Comparison of ENCODE assay signal across 10 cellular contexts in the genomic region with DNA sequence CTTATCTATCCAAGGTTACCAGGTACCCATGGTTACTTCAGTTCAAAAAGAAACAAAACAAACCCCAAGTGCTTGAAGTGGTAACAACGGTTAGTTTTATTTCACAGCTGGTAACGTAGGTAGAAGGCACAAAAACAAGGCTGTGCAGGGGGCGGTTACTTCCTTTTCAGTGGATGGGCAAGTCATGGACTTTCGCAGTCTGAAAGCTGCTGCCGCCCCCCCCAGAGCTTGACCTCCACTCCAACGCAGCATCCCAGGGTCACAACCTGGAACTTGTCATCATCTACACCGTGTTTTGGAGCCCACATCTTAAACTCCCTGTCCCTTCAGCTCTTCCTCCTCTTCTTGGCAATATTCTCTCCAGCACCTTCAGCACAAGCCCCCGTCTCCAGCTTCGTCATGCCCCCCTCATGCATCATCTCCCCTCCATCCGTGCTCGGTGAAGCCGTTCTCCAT.
DNase-seq lines count a peak whose midpoint lies in the region; ATAC-seq lines count a peak whose summit lies in the region.
"Had no signal": no experiment of that assay in that cellular context is flagged by ENCODE, and none has a peak within 500 bp of the region (broad histone marks: within the 10 kb centered on the region; RNA-seq: fewer than 3 reads in every experiment).

No MANE protein-coding gene starts in this region.

- H3K23ac ChIP-seq in neuronal stem cell (ENCODE audit: low read depth, low read length, poor library complexity) = no peak overlapping the region

- WGBS in GM23248 (ENCODE audit: low coverage in 1 of 2, low lambda C conversion rate in 2 of 2, missing lambda C conversion rate in 2 of 2), 2 experiments = 84 to 86% methylated on average over 12 of the region's 12 CpGs
- WGBS in neuronal stem cell (ENCODE audit: extremely low coverage in 2 of 2, insufficient read length in 2 of 2, insufficient replicate concordance in 1 of 2), 2 donors = no CpG with 5 or more reads among the region's 12 CpGs

- H4K8ac ChIP-seq in neuronal stem cell (ENCODE audit: low read depth, low read length) = no peak overlapping the region

- H3F3A ChIP-seq in GM23248 (ENCODE audit: insufficient read depth) = peaks cover 32% of the 10 kb centered on the region; the same call in 1 of the 2 replicates

- no peaks in the 10 kb centered on the region for H3K36me3 ChIP-seq in endocrine pancreas (ENCODE audit: control insufficient read depth, insufficient read depth, low read length)
- H3K36me3 ChIP-seq in GM23248 (ENCODE audit: low read depth) = no peaks in the 10 kb centered on the region
- no peaks in the 10 kb centered on the region for H3K36me3 ChIP-seq in neuronal stem cell (replicated peaks in 1 of 2; ENCODE audit: control insufficient read depth in 2 of 2, insufficient read depth in 2 of 2, low read length in 2 of 2)

- H3K9ac ChIP-seq in endocrine pancreas (ENCODE audit: control insufficient read depth, insufficient read depth, low read length) (peak overlapping the region; percentile 26), GM23248 (no peak overlapping the region), neuronal stem cell (ENCODE audit: low read depth, low read length, poor library complexity) (no peak overlapping the region)

- no peaks in the 10 kb centered on the region for H3K79me1 ChIP-seq in neuronal stem cell (ENCODE audit: low read depth, low read length)

- no peaks in the 10 kb centered on the region for H3K9me2 ChIP-seq in GM23248 (ENCODE audit: insufficient read depth)

- no peak overlapping the region for H2BK15ac ChIP-seq in neuronal stem cell (ENCODE audit: low read length)

- H4K91ac ChIP-seq in neuronal stem cell (ENCODE audit: low read depth, low read length, poor library complexity) = no peak overlapping the region

- in situ Hi-C loops in GM23248 (cut with MboI) = no loop called here

- no peak overlapping the region for H3K14ac ChIP-seq in neuronal stem cell (ENCODE audit: low read length)

- H3K4me3 ChIP-seq in endocrine pancreas (ENCODE audit: control insufficient read depth, insufficient read depth, low read length) = no peak overlapping the region
- no peak overlapping the region for H3K4me3 ChIP-seq in GM23248
- H3K4me3 ChIP-seq in neuronal stem cell (ENCODE audit: low read length in 2 of 2) = no peak overlapping the region

- peak; percentile 28 for ATAC-seq in stimulated activated naive CD8-positive, alpha-beta T cell treated with anti-CD3 and anti-CD28 coated beads, Interleukin-15, Interleukin-2, amounts not matched to agents 100 U/mL and 50 U/mL, for 24 hours
- no peak for ATAC-seq in GM21529 (IDR thresholded peaks at IDR 0.05; ENCODE audit: unreplicated experiment)

- no peak overlapping the region for H3K18ac ChIP-seq in neuronal stem cell (ENCODE audit: low read length)

- H3K9me3 ChIP-seq in endocrine pancreas (ENCODE audit: control insufficient read depth, low read length) = no peaks in the 10 kb centered on the region
- no peaks in the 10 kb centered on the region for H3K9me3 ChIP-seq in GM23248 (ENCODE audit: low read depth)
- peaks cover 0 to 1% of the 10 kb centered on the region in 2 donors for H3K9me3 ChIP-seq in neuronal stem cell (replicated peaks in 1 of 2; ENCODE audit: control insufficient read depth in 2 of 2, insufficient read depth in 1 of 2, low read depth in 1 of 2, low read length in 2 of 2)

- H3K79me2 ChIP-seq in GM23248 (ENCODE audit: insufficient read depth) = no peaks in the 10 kb centered on the region

- no peak overlapping the region for H2BK12ac ChIP-seq in neuronal stem cell (ENCODE audit: low read length)

- H2BK120ac ChIP-seq in neuronal stem cell (ENCODE audit: low read depth, low read length) = no peak overlapping the region

- no peak overlapping the region for H3K4me2 ChIP-seq in GM23248 (ENCODE audit: unreplicated experiment)
- no peak overlapping the region for H3K4me2 ChIP-seq in neuronal stem cell (ENCODE audit: insufficient read depth, low read length, poor library complexity, severe bottlenecking)

- H3K27ac ChIP-seq in GM23248 = no peak overlapping the region
- no peak overlapping the region for H3K27ac ChIP-seq in neuronal stem cell (replicated peaks; ENCODE audit: low read length)

- H2BK5ac ChIP-seq in neuronal stem cell (ENCODE audit: low read length) = no peak overlapping the region

- H2AFZ ChIP-seq in GM23248 (no peak overlapping the region), neuronal stem cell (ENCODE audit: low read length) (no peak overlapping the region)

- H3K4me1 ChIP-seq in endocrine pancreas (ENCODE audit: control insufficient read depth, insufficient read depth, low read length) (no peaks in the 10 kb centered on the region), GM23248 (ENCODE audit: insufficient read depth) (peaks cover 39% of the 10 kb centered on the region), neuronal stem cell (ENCODE audit: control insufficient read depth in 2 of 2, insufficient read depth in 1 of 2, low read depth in 1 of 2, low read length in 2 of 2) (no peaks in the 10 kb centered on the region)

- H3K4ac ChIP-seq in neuronal stem cell (ENCODE audit: low read length) = no peak overlapping the region

- H4K20me1 ChIP-seq in GM23248 (ENCODE audit: insufficient read depth) = no peaks in the 10 kb centered on the region

- H2AK5ac ChIP-seq in neuronal stem cell (ENCODE audit: low read depth, low read length) = no peak overlapping the region

- DNase-seq in DMS53 (lab: John Stamatoyannopoulos, UW) (peak; percentile 70), DMS53 treated with DMSO at 0.1 percent for 48 hours (lab: John Stamatoyannopoulos, UW; ENCODE audit: unreplicated experiment) (no peak), GM23248 (no peak), neuronal stem cell (ENCODE audit: low spot score) (no peak)
- peak; percentile 78 for DNase-seq in activated CD8-positive, alpha-beta memory T cell treated with anti-CD3 and anti-CD28 coated beads, Interleukin-2, amount 50 U/mL, for 48 hours
- DNase-seq in stimulated activated naive CD8-positive, alpha-beta T cell treated with anti-CD3 and anti-CD28 coated beads, Interleukin-15, Interleukin-2, amounts not matched to agents 100 U/mL and 50 U/mL, for 24 hours = peak; percentile 67
- DNase-seq: cortex of kidney, T1000 had no signal

- H3K27me3 ChIP-seq in endocrine pancreas (ENCODE audit: control insufficient read depth, insufficient read depth, low read length) (no peaks in the 10 kb centered on the region), GM23248 (replicated peaks; ENCODE audit: insufficient read depth) (no peaks in the 10 kb centered on the region), neuronal stem cell (ENCODE audit: control insufficient read depth in 3 of 3, insufficient read depth in 3 of 3, low read depth in 1 of 3, low read length in 3 of 3) (peaks cover 0 to 65% (median 0%) of the 10 kb centered on the region in 3 experiments)

Comparison
In these comparisons a context has a peak if more than half of its experiments do, and no peak if none do; other contexts are left out.
1. DNase-seq: peak in DMS53 (single experiment), activated CD8-positive, alpha-beta memory T cell treated with anti-CD3 and anti-CD28 coated beads, Interleukin-2, amount 50 U/mL, for 48 hours (single experiment) and stimulated activated naive CD8-positive, alpha-beta T cell treated with anti-CD3 and anti-CD28 coated beads, Interleukin-15, Interleukin-2, amounts not matched to agents 100 U/mL and 50 U/mL, for 24 hours (single experiment); none in DMS53 treated with DMSO at 0.1 percent for 48 hours (single experiment), GM23248 (single experiment) and neuronal stem cell (single experiment).